ENCODE assay signal across 1 cellular context in the genomic region with DNA sequence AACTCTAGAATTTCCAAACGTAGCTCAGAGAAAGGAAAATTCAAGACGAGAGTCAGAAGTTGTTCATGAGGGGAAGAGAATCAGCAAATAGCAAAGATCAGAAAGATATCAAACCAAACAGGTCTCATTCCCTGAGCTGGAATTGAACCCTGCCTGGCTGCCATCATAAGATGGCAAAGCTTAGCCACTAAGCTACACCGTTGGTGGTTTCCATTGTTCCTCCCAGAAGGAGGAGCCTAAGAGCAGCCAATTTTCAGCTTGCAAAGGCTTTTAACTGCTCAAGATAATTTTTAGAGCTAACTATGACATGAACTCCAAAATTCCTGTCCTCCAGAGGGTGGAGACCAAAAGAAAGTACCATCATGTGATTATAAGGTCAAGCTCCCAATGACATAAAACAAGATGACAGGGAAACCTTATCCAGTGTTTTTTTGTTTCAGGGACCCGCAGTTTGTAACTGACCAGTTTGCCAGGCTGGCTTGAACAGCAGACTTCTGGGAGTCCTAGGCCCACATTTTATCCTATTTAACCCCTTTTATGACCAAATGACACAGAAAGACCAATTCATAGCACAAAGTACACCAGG.
TF ChIP-seq lines count a peak whose summit lies in the region.

No MANE protein-coding gene starts in this region.

TF ChIP-seq in GM23338, 12 proteins besides CTCF, POLR2A, EP300 and RAD21 (continued from another document):
- TF ChIP-seq, protein P1, sequence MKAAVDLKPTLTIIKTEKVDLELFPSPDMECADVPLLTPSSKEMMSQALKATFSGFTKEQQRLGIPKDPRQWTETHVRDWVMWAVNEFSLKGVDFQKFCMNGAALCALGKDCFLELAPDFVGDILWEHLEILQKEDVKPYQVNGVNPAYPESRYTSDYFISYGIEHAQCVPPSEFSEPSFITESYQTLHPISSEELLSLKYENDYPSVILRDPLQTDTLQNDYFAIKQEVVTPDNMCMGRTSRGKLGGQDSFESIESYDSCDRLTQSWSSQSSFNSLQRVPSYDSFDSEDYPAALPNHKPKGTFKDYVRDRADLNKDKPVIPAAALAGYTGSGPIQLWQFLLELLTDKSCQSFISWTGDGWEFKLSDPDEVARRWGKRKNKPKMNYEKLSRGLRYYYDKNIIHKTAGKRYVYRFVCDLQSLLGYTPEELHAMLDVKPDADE (IDR thresholded peaks at IDR 0.05): no peak
- no peak for TF ChIP-seq EZH2 (IDR thresholded peaks at IDR 0.05; ENCODE audit: low read depth, unreplicated experiment)
